Comparison of ENCODE assay signal across 19 cellular contexts in genomic region chr19:2357279-2358206, GRCh38. TPM values are rescaled to one million over a fixed set of nuclear protein-coding genes. Genes with fewer than 3 reads are reported as not detected.
DNase-seq lines count a peak whose midpoint lies in the region; ATAC-seq, FAIRE-seq and TF ChIP-seq lines count a peak whose summit lies in the region.
"Had no signal": no experiment of that assay in that cellular context is flagged by ENCODE, and none has a peak within 500 bp of the region (broad histone marks: within the 10 kb centered on the region; RNA-seq: fewer than 3 reads in every experiment).

No MANE protein-coding gene starts in this region.

- TF ChIP-seq EP300 in GM12878 (IDR thresholded peaks at IDR 0.05; ENCODE audit: borderline replicate concordance in 1 of 2, control insufficient read depth in 1 of 2, low read depth in 2 of 2, low read length in 2 of 2), result no peak

- no peaks in the 10 kb centered on the region for H3K36me3 ChIP-seq in GM12878 (ENCODE audit: control insufficient read depth in 2 of 2, insufficient read depth in 2 of 2, low read length in 1 of 2)
- no peaks in the 10 kb centered on the region for H3K36me3 ChIP-seq in osteoblast (ENCODE audit: insufficient read depth, low read length)
- peaks cover 0 to 7% (median 0%) of the 10 kb centered on the region in 4 donors for H3K36me3 ChIP-seq in right lobe of liver

- TF ChIP-seq POLR2A in GM12878 (IDR thresholded peaks at IDR 0.05; ENCODE audit: low read depth, low read length), result no peak
- TF ChIP-seq POLR2A in right lobe of liver (IDR thresholded peaks at IDR 0.05), result no peak

- no peak for TF ChIP-seq RAD21 in GM12878 (IDR thresholded peaks at IDR 0.05; ENCODE audit: insufficient read depth, low read depth, low read length)

- no peak overlapping the region for H3K4me2 ChIP-seq in GM12878 (ENCODE audit: control insufficient read depth, insufficient read depth)
- H3K4me2 ChIP-seq in osteoblast (ENCODE audit: insufficient read depth, low read length), result no peak overlapping the region

- H3K4me3 Mint-ChIP-seq in endothelial cell (ENCODE audit: unreplicated experiment), result peak overlapping the region; percentile 49
- H3K4me3 Mint-ChIP-seq: CD4-positive, alpha-beta memory T cell; HFFc6; IgD-negative memory B cell had no signal

- no peak overlapping the region for H3K27ac Mint-ChIP-seq in endothelial cell (ENCODE audit: unreplicated experiment)
- H3K27ac Mint-ChIP-seq: CD4-positive, alpha-beta memory T cell; HFFc6 had no signal

- H3K9me3 Mint-ChIP-seq in endothelial cell (ENCODE audit: unreplicated experiment), result no peaks in the 10 kb centered on the region
- H3K9me3 Mint-ChIP-seq: CD4-positive, alpha-beta memory T cell; HFFc6; IgD-negative memory B cell had no signal

- intact Hi-C loops in GM12878 (cut with micrococcal nuclease; ENCODE audit: unreplicated experiment), result no loop called here
- intact Hi-C loops in right lobe of liver (cut with DNase I), result no loop called here

- no peak overlapping the region for H3K9ac ChIP-seq in GM12878 (ENCODE audit: control insufficient read depth, insufficient read depth, low read length)

- SMC1A ChIA-PET in GM12878 (lab: Charles Lee; ENCODE audit: uncharacterized antibody, unreplicated experiment), result no interaction called here

- H2AFZ ChIP-seq in GM12878 (ENCODE audit: control insufficient read depth, low read depth, low read length) (no peak overlapping the region), osteoblast (ENCODE audit: low read length) (no peak overlapping the region)

- H3K4me3 ChIP-seq in GM12878 (no peak overlapping the region), osteoblast (ENCODE audit: insufficient read depth, low read length) (no peak overlapping the region), right lobe of liver (no peak overlapping the region)

- in situ Hi-C loops in GM12878 (cut with MboI), result no loop called here

- H3K27me3 Mint-ChIP-seq in endothelial cell (ENCODE audit: unreplicated experiment), result peaks cover 15% of the 10 kb centered on the region

- no peaks in the 10 kb centered on the region for H3K79me2 ChIP-seq in GM12878 (ENCODE audit: control insufficient read depth, insufficient read depth, low read length)
- no peaks in the 10 kb centered on the region for H3K79me2 ChIP-seq in osteoblast (ENCODE audit: insufficient read depth, low read length)

- no TSS peak for BruUV-seq in GM12878 (replicated peaks; lab: Mats Ljungman, UMichigan)

- no peaks in the 10 kb centered on the region for H3K4me1 Mint-ChIP-seq in endothelial cell (ENCODE audit: unreplicated experiment)

- TF ChIP-seq CTCF in GM12878 (IDR thresholded peaks at IDR 0.05 in 2 of 3, conservative IDR thresholded peaks at IDR 0.05 in 1 of 3; ENCODE audit: control insufficient read depth in 2 of 3, extremely low read depth in 1 of 3, insufficient read depth in 1 of 3, low read depth in 3 of 3, low read length in 3 of 3) (no peak), endothelial cell (IDR thresholded peaks at IDR 0.05; ENCODE audit: unreplicated experiment) (no peak), osteoblast (IDR thresholded peaks at IDR 0.05; ENCODE audit: extremely low read depth, low read depth, low read length) (no peak), right lobe of liver (IDR thresholded peaks at IDR 0.05) (no peak)

- POLR2A ChIA-PET in GM12878 (lab: Charles Lee), result no interaction called here

- FAIRE-seq in GM12878 (lab: Jason Lieb, UNC), result peak; percentile 74
- FAIRE-seq: A204.1 had no signal

- no peak for DNase-seq in GM12878 (ENCODE audit: low read depth, low spot score)
- no peak for DNase-seq in endothelial cell (ENCODE audit: low spot score)
- DNase-seq in osteoblast (ENCODE audit: insufficient read length, low spot score, missing footprints), result peak; percentile 74
- DNase-seq in SHP77 (lab: John Stamatoyannopoulos, UW), result no peak
- DNase-seq in UCSD-AML1 (lab: John Stamatoyannopoulos, UW; ENCODE audit: unreplicated experiment), result no peak
- DNase-seq in right lobe of liver, result no peak
- DNase-seq: ACHN, DMS153, DMS79, GDM1, HCEC 1CT, HFFc6, KG1 had no signal

- WGBS in GM12878 (ENCODE audit: insufficient coverage, insufficient replicate concordance, low lambda C conversion rate, missing lambda C conversion rate), result 85% methylated on average over 3 of the region's 3 CpGs
- WGBS in right lobe of liver (ENCODE audit: insufficient coverage, low coverage, low lambda C conversion rate, missing lambda C conversion rate), result 89% methylated on average over 3 of the region's 3 CpGs

- H3K9me3 ChIP-seq in GM12878 (replicated peaks; ENCODE audit: control insufficient read depth, insufficient read depth, low read length) (no peaks in the 10 kb centered on the region; the same call in 2 of the 3 replicates), osteoblast (ENCODE audit: low read depth, low read length) (no peaks in the 10 kb centered on the region), right lobe of liver (no peaks in the 10 kb centered on the region)

- CTCF ChIA-PET in GM12878 (lab: Yijun Ruan, JAX), result no interaction called here

- H3K27me3 ChIP-seq in GM12878 (replicated peaks in 1 of 2; ENCODE audit: control insufficient read depth in 2 of 2, insufficient read depth in 2 of 2, low read length in 1 of 2) (no peaks in the 10 kb centered on the region), osteoblast (ENCODE audit: insufficient read depth, low read length) (peaks cover 30% of the 10 kb centered on the region), right lobe of liver (no peaks in the 10 kb centered on the region)

- RAD21 ChIA-PET in GM12878 (lab: Charles Lee; ENCODE audit: unreplicated experiment), result no interaction called here

- no peaks in the 10 kb centered on the region for H3K4me1 ChIP-seq in GM12878 (ENCODE audit: control insufficient read depth, insufficient read depth, low read length)
- no peaks in the 10 kb centered on the region for H3K4me1 ChIP-seq in osteoblast (ENCODE audit: insufficient read depth, low read length)
- no peaks in the 10 kb centered on the region for H3K4me1 ChIP-seq in right lobe of liver

- ATAC-seq in GM12878 (no peak), right lobe of liver (no peak)

- H4K20me1 ChIP-seq in GM12878 (ENCODE audit: control insufficient read depth, insufficient read depth) (no peaks in the 10 kb centered on the region), osteoblast (ENCODE audit: insufficient read depth, low read length) (no peaks in the 10 kb centered on the region)

- H3K36me3 Mint-ChIP-seq in endothelial cell (ENCODE audit: low read depth, unreplicated experiment), result peaks cover 4% of the 10 kb centered on the region
- H3K36me3 Mint-ChIP-seq: CD4-positive, alpha-beta memory T cell had no signal

- H3K27ac ChIP-seq in GM12878 (ENCODE audit: control insufficient read depth, insufficient read depth), result no peak overlapping the region
- H3K27ac ChIP-seq in osteoblast (ENCODE audit: low read depth, low read length), result no peak overlapping the region
- no peak overlapping the region for H3K27ac ChIP-seq in right lobe of liver
- H3K27ac ChIP-seq: C4-2B had no signal

RNA-seq across cellular contexts. Expression of gene TMPRSS9, which starts 2.5 kb away (rescaled TPM):
- total RNA-seq in GM12878 (2013; cell fraction: nucleolus; rRNA removed), result 0.35 TPM in 1 of 2 replicates, not detected in the other
- not detected in 2 replicates for total RNA-seq in GM12878 (2014; rRNA removed)
- total RNA-seq in GM12878 (2014; rRNA removed; fragmentation: Illumina TruSeq; extraction: Trizol), result not detected in 2 replicates
- total RNA-seq in GM12878 (2021), result not detected in 2 replicates
- 0.41 TPM for polyA plus RNA-seq in GM12878 (2011; ENCODE audit: low read depth)
- polyA plus RNA-seq in GM12878 (2011; rRNA removed), result not detected in 2 replicates
- polyA plus RNA-seq in GM12878 (2011; cell fraction: cytosol; rRNA removed), result 0.02 TPM in 1 of 2 replicates, not detected in the other
- polyA plus RNA-seq in GM12878 (2011; cell fraction: nucleus; rRNA removed), result 0.06 TPM in 1 of 2 replicates, not detected in the other
- 0.35 and 1.1 TPM in 2 replicates for polyA plus RNA-seq in GM12878 (2012)
- polyA plus RNA-seq in GM12878 (2014; fragmentation: Illumina TruSeq; extraction: Trizol), result not detected in 2 replicates
- not detected for polyA plus RNA-seq in GM12878 (2014; fragmentation: Nextera tagmentation; extraction: Ambion mirVana)
- polyA plus RNA-seq in GM12878 (2014; rRNA removed), result 0.09 TPM in 1 of 2 replicates, not detected in the other
- under 1 TPM in 1 of 2 experiments, not detected in 1; 0.24 TPM for polyA plus RNA-seq in GM12878 (2016; fragmentation: Nextera tagmentation; extraction: Ambion mirVana)
- not detected in 2 replicates for polyA minus RNA-seq in GM12878 (2011; rRNA and poly(A)+ RNA removed)
- not detected in 2 replicates for polyA minus RNA-seq in GM12878 (2011; cell fraction: cytosol; rRNA and poly(A)+ RNA removed)
- not detected in 2 replicates for polyA minus RNA-seq in GM12878 (2011; cell fraction: nucleus; rRNA and poly(A)+ RNA removed)
- total RNA-seq in endothelial cell (ENCODE audit: unreplicated experiment), result not detected
- 0.29 and 1.1 TPM in 2 replicates for total RNA-seq in osteoblast
- 1 to 10 TPM in 3 of 6 experiments, under 1 TPM in 3; 0.12 to 6.7 (median 2.9) TPM for total RNA-seq in right lobe of liver
- total RNA-seq: CD4-positive, alpha-beta memory T cell; Daoy; HFFc6 had no signal
- polyA plus RNA-seq: BJ; CD4-positive, alpha-beta memory T cell; IgD-negative memory B cell had no signal

RNA-seq across cellular contexts. Expression of gene SPPL2B, which starts 29.1 kb away (rescaled TPM):
- 82.8 and 104 TPM in 2 replicates for total RNA-seq in GM12878 (2013; cell fraction: nucleolus; rRNA removed)
- total RNA-seq in GM12878 (2014; rRNA removed), result 19.2 and 26.0 TPM in 2 replicates
- total RNA-seq in GM12878 (2014; rRNA removed; fragmentation: Illumina TruSeq; extraction: Trizol), result 6.4 and 7.8 TPM in 2 replicates
- total RNA-seq in GM12878 (2021), result 47.6 and 56.5 TPM in 2 replicates
- polyA plus RNA-seq in GM12878 (2011; ENCODE audit: low read depth), result 8.4 TPM
- polyA plus RNA-seq in GM12878 (2011; rRNA removed), result 7.6 and 10.6 TPM in 2 replicates
- polyA plus RNA-seq in GM12878 (2011; cell fraction: cytosol; rRNA removed), result 13.2 and 26.4 TPM in 2 replicates
- polyA plus RNA-seq in GM12878 (2011; cell fraction: nucleus; rRNA removed), result 267 and 374 TPM in 2 replicates
- polyA plus RNA-seq in GM12878 (2012), result 32.7 and 43.4 TPM in 2 replicates
- 2.1 and 5.0 TPM in 2 replicates for polyA plus RNA-seq in GM12878 (2014; fragmentation: Illumina TruSeq; extraction: Trizol)
- under 1 TPM; 0.29 to 0.40 TPM for polyA plus RNA-seq in GM12878 (2014; fragmentation: Nextera tagmentation; extraction: Ambion mirVana)
- polyA plus RNA-seq in GM12878 (2014; rRNA removed), result 55.5 and 65.7 TPM in 2 replicates
- 10 to 100 TPM; 33.8 to 34.7 TPM for polyA plus RNA-seq in GM12878 (2016; fragmentation: Nextera tagmentation; extraction: Ambion mirVana)
- 3.7 and 13.1 TPM in 2 replicates for polyA minus RNA-seq in GM12878 (2011; rRNA and poly(A)+ RNA removed)
- 5.3 TPM in 2 replicates for polyA minus RNA-seq in GM12878 (2011; cell fraction: cytosol; rRNA and poly(A)+ RNA removed)
- polyA minus RNA-seq in GM12878 (2011; cell fraction: nucleus; rRNA and poly(A)+ RNA removed), result 23.8 and 34.3 TPM in 2 replicates
- 75.2 TPM for total RNA-seq in endothelial cell (ENCODE audit: unreplicated experiment)
- total RNA-seq in osteoblast, result 32.6 and 34.5 TPM in 2 replicates
- total RNA-seq in right lobe of liver, result 10 to 100 TPM; 11.8 to 39.8 (median 26.5) TPM

RNA-seq across cellular contexts. Expression of gene LSM7, which starts 29.2 kb away (rescaled TPM):
- total RNA-seq in GM12878 (2013; cell fraction: nucleolus; rRNA removed), result 45.9 and 51.4 TPM in 2 replicates
- total RNA-seq in GM12878 (2014; rRNA removed), result 253 and 300 TPM in 2 replicates
- total RNA-seq in GM12878 (2014; rRNA removed; fragmentation: Illumina TruSeq; extraction: Trizol), result 138 and 148 TPM in 2 replicates
- 205 and 211 TPM in 2 replicates for total RNA-seq in GM12878 (2021)
- 98.2 TPM for polyA plus RNA-seq in GM12878 (2011; ENCODE audit: low read depth)
- polyA plus RNA-seq in GM12878 (2011; rRNA removed), result 193 and 274 TPM in 2 replicates
- 844 and 891 TPM in 2 replicates for polyA plus RNA-seq in GM12878 (2011; cell fraction: cytosol; rRNA removed)
- polyA plus RNA-seq in GM12878 (2011; cell fraction: nucleus; rRNA removed), result 249 and 315 TPM in 2 replicates
- polyA plus RNA-seq in GM12878 (2012), result 198 and 208 TPM in 2 replicates
- 34.5 and 107 TPM in 2 replicates for polyA plus RNA-seq in GM12878 (2014; fragmentation: Illumina TruSeq; extraction: Trizol)
- 100 to 1,000 TPM in 1 of 2 experiments, 10 to 100 TPM in 1; 24.4 to 108 TPM for polyA plus RNA-seq in GM12878 (2014; fragmentation: Nextera tagmentation; extraction: Ambion mirVana)
- 424 and 461 TPM in 2 replicates for polyA plus RNA-seq in GM12878 (2014; rRNA removed)
- 100 to 1,000 TPM; 230 to 273 TPM for polyA plus RNA-seq in GM12878 (2016; fragmentation: Nextera tagmentation; extraction: Ambion mirVana)
- 28.5 and 60.2 TPM in 2 replicates for polyA minus RNA-seq in GM12878 (2011; rRNA and poly(A)+ RNA removed)
- polyA minus RNA-seq in GM12878 (2011; cell fraction: cytosol; rRNA and poly(A)+ RNA removed), result 29.9 and 45.0 TPM in 2 replicates
- polyA minus RNA-seq in GM12878 (2011; cell fraction: nucleus; rRNA and poly(A)+ RNA removed), result 22.7 and 39.3 TPM in 2 replicates
- 108 TPM for total RNA-seq in endothelial cell (ENCODE audit: unreplicated experiment)
- 46.9 and 57.9 TPM in 2 replicates for total RNA-seq in osteoblast
- 10 to 100 TPM; 22.4 to 64.2 (median 28.2) TPM for total RNA-seq in right lobe of liver

RNA-seq across cellular contexts. Expression of gene LINGO3, which starts 49.6 kb away (rescaled TPM):
- total RNA-seq in GM12878 (2013; cell fraction: nucleolus; rRNA removed), result 0.31 TPM in 1 of 2 replicates, not detected in the other
- total RNA-seq in GM12878 (2014; rRNA removed), result 0.22 and 0.40 TPM in 2 replicates
- 0.09 TPM in 1 of 2 replicates, not detected in the other for total RNA-seq in GM12878 (2014; rRNA removed; fragmentation: Illumina TruSeq; extraction: Trizol)
- 0.27 and 0.33 TPM in 2 replicates for total RNA-seq in GM12878 (2021)
- 0.21 TPM for polyA plus RNA-seq in GM12878 (2011; ENCODE audit: low read depth)
- not detected in 2 replicates for polyA plus RNA-seq in GM12878 (2011; rRNA removed)
- polyA plus RNA-seq in GM12878 (2011; cell fraction: cytosol; rRNA removed), result not detected in 2 replicates
- 0.06 TPM in 1 of 2 replicates, not detected in the other for polyA plus RNA-seq in GM12878 (2011; cell fraction: nucleus; rRNA removed)
- polyA plus RNA-seq in GM12878 (2012), result 1.5 and 1.8 TPM in 2 replicates
- not detected in 2 replicates for polyA plus RNA-seq in GM12878 (2014; fragmentation: Illumina TruSeq; extraction: Trizol)
- not detected for polyA plus RNA-seq in GM12878 (2014; fragmentation: Nextera tagmentation; extraction: Ambion mirVana)
- 0.05 and 0.09 TPM in 2 replicates for polyA plus RNA-seq in GM12878 (2014; rRNA removed)
- 1 to 10 TPM; 1.2 to 2.0 TPM for polyA plus RNA-seq in GM12878 (2016; fragmentation: Nextera tagmentation; extraction: Ambion mirVana)
- polyA minus RNA-seq in GM12878 (2011; rRNA and poly(A)+ RNA removed), result not detected in 2 replicates
- not detected in 2 replicates for polyA minus RNA-seq in GM12878 (2011; cell fraction: cytosol; rRNA and poly(A)+ RNA removed)
- not detected in 2 replicates for polyA minus RNA-seq in GM12878 (2011; cell fraction: nucleus; rRNA and poly(A)+ RNA removed)
- not detected for total RNA-seq in endothelial cell (ENCODE audit: unreplicated experiment)
- total RNA-seq in osteoblast, result not detected in 2 replicates
- total RNA-seq in right lobe of liver, result not detected
- total RNA-seq: HFFc6 had no signal
- polyA plus RNA-seq: BJ had no signal
